Comparison of ENCODE assay signal across 8 cellular contexts in genomic region chr12:76927170-76927784, GRCh38. TPM values are rescaled to one million over a fixed set of nuclear protein-coding genes. Genes with fewer than 3 reads are reported as not detected.
DNase-seq lines count a peak whose midpoint lies in the region; ATAC-seq and TF ChIP-seq lines count a peak whose summit lies in the region.

No MANE protein-coding gene starts in this region.

- no peaks in the 10 kb centered on the region for H3K9me3 Mint-ChIP-seq in neural progenitor cell

- ATAC-seq in GM21423 (IDR thresholded peaks at IDR 0.05; ENCODE audit: unreplicated experiment): peak; percentile 60
- no peak for ATAC-seq in GM18867 (IDR thresholded peaks at IDR 0.05; ENCODE audit: unreplicated experiment)
- ATAC-seq in HG02870 (IDR thresholded peaks at IDR 0.05; ENCODE audit: unreplicated experiment): no peak

- H3K79me2 ChIP-seq in neural progenitor cell (ENCODE audit: low read depth): no peaks in the 10 kb centered on the region

- no peak overlapping the region for H2AFZ ChIP-seq in neural progenitor cell (replicated peaks)

- H3K27me3 ChIP-seq in BE2C: no peaks in the 10 kb centered on the region
- no peaks in the 10 kb centered on the region for H3K27me3 ChIP-seq in neural progenitor cell

- no peak overlapping the region for H3K4me3 Mint-ChIP-seq in neural progenitor cell

- H3K27me3 Mint-ChIP-seq in neural progenitor cell (ENCODE audit: insufficient read depth, low read depth): no peaks in the 10 kb centered on the region

- TF ChIP-seq CTCF in BE2C (IDR thresholded peaks at IDR 0.05; ENCODE audit: low read depth, low read length) (peak; percentile 74), neural progenitor cell (IDR thresholded peaks at IDR 0.05) (peak; percentile 82)

- no peak overlapping the region for H3K27ac Mint-ChIP-seq in neural progenitor cell

- H3K9me3 ChIP-seq in BE2C: no peaks in the 10 kb centered on the region
- no peaks in the 10 kb centered on the region for H3K9me3 ChIP-seq in neural progenitor cell (ENCODE audit: low read depth)

- H3K4me2 ChIP-seq in neural progenitor cell: no peak overlapping the region

- no peak overlapping the region for H3K4me3 ChIP-seq in BE2C (ENCODE audit: low read depth, low read length)
- H3K4me3 ChIP-seq in neural progenitor cell: no peak overlapping the region

- no peaks in the 10 kb centered on the region for H4K20me1 ChIP-seq in neural progenitor cell (ENCODE audit: low read depth)

- H3K27ac ChIP-seq in neural progenitor cell: no peak overlapping the region

- peak; percentile 66 for DNase-seq in BE2C
- DNase-seq in NCI-H526 treated with DMSO at 0.1 percent for 48 hours (lab: John Stamatoyannopoulos, UW): peak; percentile 31
- DNase-seq in cerebellar cortex (ENCODE audit: low spot score): peak; percentile 39
- peak; percentile 75 for DNase-seq in neural progenitor cell (ENCODE audit: low spot score)
- no peak for DNase-seq in NCI-H187 treated with DMSO at 0.1 percent for 48 hours (lab: John Stamatoyannopoulos, UW)

- no peak overlapping the region for H3K9ac ChIP-seq in neural progenitor cell

- no peaks in the 10 kb centered on the region for H3K36me3 ChIP-seq in BE2C
- no peaks in the 10 kb centered on the region for H3K36me3 ChIP-seq in neural progenitor cell

- no peaks in the 10 kb centered on the region for H3K36me3 Mint-ChIP-seq in neural progenitor cell

- H3F3A ChIP-seq in neural progenitor cell (ENCODE audit: low read depth): no peaks in the 10 kb centered on the region

- H3K4me1 ChIP-seq in BE2C: no peaks in the 10 kb centered on the region
- no peaks in the 10 kb centered on the region for H3K4me1 ChIP-seq in neural progenitor cell

- no peaks in the 10 kb centered on the region for H3K4me1 Mint-ChIP-seq in neural progenitor cell

RNA-seq across cellular contexts. Expression of gene CSRP2, which starts 48.5 kb away (rescaled TPM):
- polyA plus RNA-seq in BE2C (2012; ENCODE audit: insufficient read depth, insufficient read length, low read depth): 1.8 TPM
- total RNA-seq in neural progenitor cell (ENCODE audit: low replicate concordance): 353 and 405 TPM in 2 replicates
